In genomic region chr3:43287514-43287913, GRCh38 we compare ENCODE assay signal across 8 cellular contexts. TPM values are rescaled to one million over a fixed set of nuclear protein-coding genes. Genes with fewer than 3 reads are reported as not detected.
A peak's percentile ranks its signal among the peaks of the same experiment; 100 is the strongest.
DNase-seq lines count a peak whose midpoint lies in the region; ATAC-seq, FAIRE-seq and TF ChIP-seq lines count a peak whose summit lies in the region.

No MANE protein-coding gene starts in this region.

- CTCF ChIA-PET in CD4-positive, alpha-beta memory T cell (lab: Charles Lee; ENCODE audit: partially characterized antibody) = interaction anchor here (0.7 to 2.2 kb wide), 5 partner anchors 10 to 125 kb away, joined by 3 to 16 read pairs (median 8); no protein-coding TSS in a partner anchor

- H3K9me3 Mint-ChIP-seq in CD4-positive, alpha-beta memory T cell = peaks cover 0 to 2% (median 0%) of the 10 kb centered on the region in 8 donors

- H3K27ac Mint-ChIP-seq in CD4-positive, alpha-beta memory T cell = peak overlapping the region; percentile 94 to 100 (median 97)

- peaks cover 0 to 2% of the 10 kb centered on the region in 2 donors for H3K27me3 Mint-ChIP-seq in CD4-positive, alpha-beta memory T cell

- H3K9me2 ChIP-seq in neural cell (ENCODE audit: insufficient read depth, low read length) = no peaks in the 10 kb centered on the region

- H3K36me3 Mint-ChIP-seq in CD4-positive, alpha-beta memory T cell = peaks cover 18 to 41% of the 10 kb centered on the region in 2 donors

- H3K27ac ChIP-seq in CD4-positive, alpha-beta memory T cell (ENCODE audit: low read depth, low read length) = peak overlapping the region; percentile 78
- H3K27ac ChIP-seq in duodenal mucosa (ENCODE audit: low read depth, low read length) (peak overlapping the region; percentile 73), neural cell (ENCODE audit: low read length) (no peak overlapping the region)

- TF ChIP-seq EP300 in neural cell (conservative IDR thresholded peaks at IDR 0.05; ENCODE audit: poor library complexity, severe bottlenecking) = no peak

- TF ChIP-seq RAD21 in neural cell (conservative IDR thresholded peaks at IDR 0.05) = no peak

- no peaks in the 10 kb centered on the region for H3K27me3 ChIP-seq in CD4-positive, alpha-beta memory T cell (ENCODE audit: insufficient read depth, low read length)
- H3K27me3 ChIP-seq in MG63 (no peaks in the 10 kb centered on the region), duodenal mucosa (ENCODE audit: control insufficient read depth in 1 of 2, insufficient read depth in 2 of 2, low read length in 2 of 2) (no peaks in the 10 kb centered on the region), neural cell (ENCODE audit: insufficient read depth, low read depth, low read length) (no peaks in the 10 kb centered on the region)

- no peak for DNase-seq in CD4-positive, alpha-beta memory T cell
- DNase-seq in MG63 (no peak), D721Med (ENCODE audit: insufficient read length, low spot score) (no peak), mucosa of gallbladder (ENCODE audit: low spot score) (no peak), NCI-H2107 (lab: John Stamatoyannopoulos, UW) (no peak)

- POLR2A ChIA-PET in CD4-positive, alpha-beta memory T cell (lab: Charles Lee; ENCODE audit: partially characterized antibody) = interaction anchor here (0.7 to 4.0 kb wide), 19 partner anchors 9 to 215 kb away, joined by 3 to 106 read pairs (median 5); no protein-coding TSS in a partner anchor

- no peak for ATAC-seq in HG03439 (IDR thresholded peaks at IDR 0.05; ENCODE audit: unreplicated experiment)

- no peak for TF ChIP-seq CTCF in neural cell (IDR thresholded peaks at IDR 0.05; ENCODE audit: poor library complexity, severe bottlenecking)
- no peak for TF ChIP-seq CTCF in D721Med (IDR thresholded peaks at IDR 0.05; ENCODE audit: insufficient read depth, missing control alignments)

- H2AFZ ChIP-seq in neural cell (ENCODE audit: low read depth, low read length) = no peak overlapping the region

- FAIRE-seq in D721Med (lab: Jason Lieb, UNC) = no peak

- peak overlapping the region; percentile 87 for H3K4me2 ChIP-seq in neural cell (ENCODE audit: low read length)

- peaks cover 48% of the 10 kb centered on the region for H3K79me2 ChIP-seq in neural cell (replicated peaks; ENCODE audit: insufficient read depth, low read length)

- no peaks in the 10 kb centered on the region for H3F3A ChIP-seq in neural cell (ENCODE audit: insufficient read depth, low read length, poor library complexity, severe bottlenecking)

- peak overlapping the region; percentile 94 to 100 (median 98) for H3K4me3 Mint-ChIP-seq in CD4-positive, alpha-beta memory T cell

- peaks cover 44% of the 10 kb centered on the region for H3K4me1 ChIP-seq in CD4-positive, alpha-beta memory T cell (ENCODE audit: insufficient read depth, low read length)
- peaks cover 35 to 50% of the 10 kb centered on the region in 2 donors for H3K4me1 ChIP-seq in duodenal mucosa (ENCODE audit: control insufficient read depth in 1 of 2, insufficient read depth in 2 of 2, low read length in 2 of 2)

- peak overlapping the region; percentile 84 to 88 for H3K4me3 ChIP-seq in CD4-positive, alpha-beta memory T cell (ENCODE audit: low read length in 2 of 2)
- peak overlapping the region; percentile 57 for H3K4me3 ChIP-seq in MG63
- peak overlapping the region; percentile 85 to 94 for H3K4me3 ChIP-seq in duodenal mucosa (ENCODE audit: low read depth in 1 of 2, low read length in 2 of 2)
- H3K4me3 ChIP-seq in neural cell (ENCODE audit: low read length) = peak overlapping the region; percentile 83

- peaks cover 37 to 59% (median 42%) of the 10 kb centered on the region in 4 donors for H3K4me1 Mint-ChIP-seq in CD4-positive, alpha-beta memory T cell

- peak overlapping the region; percentile 93 to 97 for H3K9ac ChIP-seq in duodenal mucosa (ENCODE audit: low read depth in 1 of 2, low read length in 2 of 2)
- H3K9ac ChIP-seq in neural cell (ENCODE audit: low read length) = peak overlapping the region; percentile 72

- no peaks in the 10 kb centered on the region for H3K9me3 ChIP-seq in CD4-positive, alpha-beta memory T cell (ENCODE audit: control insufficient read depth in 1 of 2, low read length in 2 of 2)
- H3K9me3 ChIP-seq in MG63 = no peaks in the 10 kb centered on the region
- H3K9me3 ChIP-seq in duodenal mucosa (ENCODE audit: control insufficient read depth in 1 of 2, low read length in 2 of 2) = no peaks in the 10 kb centered on the region
- no peaks in the 10 kb centered on the region for H3K9me3 ChIP-seq in neural cell (ENCODE audit: low read length)

- no peaks in the 10 kb centered on the region for H3K36me3 ChIP-seq in CD4-positive, alpha-beta memory T cell (ENCODE audit: insufficient read depth, low read length)
- H3K36me3 ChIP-seq in MG63 (no peaks in the 10 kb centered on the region), duodenal mucosa (ENCODE audit: control insufficient read depth in 1 of 2, insufficient read depth in 2 of 2, low read length in 2 of 2) (peaks cover 0 to 7% of the 10 kb centered on the region in 2 donors), neural cell (ENCODE audit: insufficient read depth, low read length) (no peaks in the 10 kb centered on the region)

- intact Hi-C loops in CD4-positive, alpha-beta memory T cell (cut with micrococcal nuclease) = loop anchor here (1.0 to 10.0 kb wide), 7 partner anchors 15 to 405 kb away; partner anchors contain the start of genes ABHD5 and POMGNT2

- H4K20me1 ChIP-seq in neural cell (ENCODE audit: insufficient read depth) = no peaks in the 10 kb centered on the region

TF ChIP-seq in neural cell, 6 proteins besides CTCF, POLR2A, EP300 and RAD21:
- TF ChIP-seq REST (IDR thresholded peaks at IDR 0.05; ENCODE audit: borderline replicate concordance) = no peak
- TF ChIP-seq TAF1 (IDR thresholded peaks at IDR 0.05; ENCODE audit: low read depth) = no peak
- TF ChIP-seq SMC3 (conservative IDR thresholded peaks at IDR 0.05; ENCODE audit: poor library complexity) = no peak
- no peak for TF ChIP-seq POLR2AphosphoS5 (IDR thresholded peaks at IDR 0.05)
- no peak for TF ChIP-seq EZH2 (IDR thresholded peaks at IDR 0.05; ENCODE audit: borderline replicate concordance, insufficient read depth, low read length, poor library complexity, severe bottlenecking)
- no peak for TF ChIP-seq MXI1 (conservative IDR thresholded peaks at IDR 0.05; ENCODE audit: poor library complexity, severe bottlenecking)

RNA-seq across cellular contexts. Expression of gene SNRK, which starts 1.2 kb away (rescaled TPM):
- total RNA-seq in CD4-positive, alpha-beta memory T cell = 100 to 1,000 TPM; 104 to 108 TPM
- polyA plus RNA-seq in CD4-positive, alpha-beta memory T cell = 10 to 100 TPM; 39.8 to 50.5 TPM
- 3.4 and 6.6 TPM in 2 replicates for total RNA-seq in MG63 (2014; rRNA removed; shearing (Covaris generic); ENCODE audit: low replicate concordance)
- 26.9 and 27.3 TPM in 2 replicates for polyA plus RNA-seq in neural cell
- polyA minus RNA-seq in neural cell = 99.3 and 108 TPM in 2 replicates
- total RNA-seq in mucosa of gallbladder = 36.7 TPM
